Comparison of ENCODE assay signal across 10 cellular contexts in genomic region chr3:171269557-171269956, GRCh38.
DNase-seq lines count a peak whose midpoint lies in the region; ATAC-seq and TF ChIP-seq lines count a peak whose summit lies in the region.
"Had no signal": no experiment of that assay in that cellular context is flagged by ENCODE, and none has a peak within 500 bp of the region (broad histone marks: within the 10 kb centered on the region; RNA-seq: fewer than 3 reads in every experiment).

No MANE protein-coding gene starts in this region.

- no peaks in the 10 kb centered on the region for H3K79me2 ChIP-seq in MM.1S (ENCODE audit: low read length)

- DNase-seq in MM.1S, result peak; percentile 65
- DNase-seq in naive thymus-derived CD4-positive, alpha-beta T cell, result peak in 3 of 9 donors; percentile 34 to 50 (median 44)
- no peak for DNase-seq in D341Med (ENCODE audit: low spot score)
- DNase-seq in aorta, result no peak
- no peak for DNase-seq in 8988T
- DNase-seq: amniotic stem cell, NCI-H1417 treated with DMSO at 0.1 percent for 48 hours, Peyer's patch had no signal

- H4K20me1 ChIP-seq in MM.1S (ENCODE audit: insufficient read depth, low read length), result no peaks in the 10 kb centered on the region

- H3K4me2 ChIP-seq in MM.1S (ENCODE audit: low read depth, low read length), result peak overlapping the region; percentile 22

- H3K4me3 ChIP-seq in MM.1S (ENCODE audit: low read length) (no peak overlapping the region), aorta (ENCODE audit: low read length in 2 of 2) (no peak overlapping the region)
- peak overlapping the region; percentile 3 for H3K4me3 ChIP-seq in naive thymus-derived CD4-positive, alpha-beta T cell (ENCODE audit: low read length)
- H3K4me3 ChIP-seq: Peyer's patch had no signal

- H3K36me3 Mint-ChIP-seq in naive thymus-derived CD4-positive, alpha-beta T cell, result peaks cover 4 to 25% (median 11%) of the 10 kb centered on the region in 5 donors

- H3K27ac Mint-ChIP-seq in naive thymus-derived CD4-positive, alpha-beta T cell, result peak overlapping the region in 8 of 9 donors; percentile 65 to 93 (median 84)

- H3K9ac ChIP-seq in MM.1S (ENCODE audit: low read length), result no peak overlapping the region

- H3K9me3 ChIP-seq in MM.1S (replicated peaks; ENCODE audit: insufficient read depth, low read length) (no peaks in the 10 kb centered on the region), aorta (ENCODE audit: control insufficient read depth, low read length) (no peaks in the 10 kb centered on the region)
- no peaks in the 10 kb centered on the region for H3K9me3 ChIP-seq in naive thymus-derived CD4-positive, alpha-beta T cell (ENCODE audit: control insufficient read depth in 2 of 3, low read length in 3 of 3)
- H3K9me3 ChIP-seq: Peyer's patch had no signal

- peak; percentile 53 for ATAC-seq in GM18907 (IDR thresholded peaks at IDR 0.05; ENCODE audit: unreplicated experiment)
- ATAC-seq in GM21737 (IDR thresholded peaks at IDR 0.05; ENCODE audit: unreplicated experiment), result peak; percentile 48
- ATAC-seq in naive thymus-derived CD4-positive, alpha-beta T cell, result peak; percentile 76
- no peak for ATAC-seq in aorta (ENCODE audit: low FRiP score)

- no peak overlapping the region for H2AFZ ChIP-seq in MM.1S (ENCODE audit: low read length)

- POLR2A ChIA-PET in naive thymus-derived CD4-positive, alpha-beta T cell (lab: Charles Lee), result interaction anchor here (0.5 to 9.9 kb wide), 9 partner anchors 9 to 1254 kb away, joined by 3 to 99 read pairs (median 3); partner anchors contain the start of gene TNFSF10

- H3K27ac ChIP-seq in MM.1S (ENCODE audit: low read length) (no peak overlapping the region), aorta (ENCODE audit: low read depth in 1 of 2, low read length in 2 of 2) (no peak overlapping the region)
- peak overlapping the region; percentile 52 for H3K27ac ChIP-seq in naive thymus-derived CD4-positive, alpha-beta T cell (ENCODE audit: low read depth, low read length)
- H3K27ac ChIP-seq: Peyer's patch had no signal

- H3K36me3 ChIP-seq in MM.1S (replicated peaks; ENCODE audit: insufficient read depth, low read length) (no peaks in the 10 kb centered on the region), aorta (ENCODE audit: control insufficient read depth in 1 of 2, insufficient read depth in 2 of 2, low read length in 1 of 2) (no peaks in the 10 kb centered on the region)
- H3K36me3 ChIP-seq in naive thymus-derived CD4-positive, alpha-beta T cell (ENCODE audit: control insufficient read depth in 2 of 3, insufficient read depth in 3 of 3, low read length in 3 of 3), result no peaks in the 10 kb centered on the region
- H3K36me3 ChIP-seq: Peyer's patch had no signal

- H3K27me3 ChIP-seq in MM.1S (replicated peaks; ENCODE audit: insufficient read depth, low read length), result no peaks in the 10 kb centered on the region
- no peaks in the 10 kb centered on the region for H3K27me3 ChIP-seq in naive thymus-derived CD4-positive, alpha-beta T cell (ENCODE audit: control insufficient read depth in 2 of 2, insufficient read depth in 2 of 2, low read length in 2 of 2)
- no peaks in the 10 kb centered on the region for H3K27me3 ChIP-seq in aorta (ENCODE audit: control insufficient read depth in 1 of 2, insufficient read depth in 2 of 2, low read length in 1 of 2)
- H3K27me3 ChIP-seq: Peyer's patch had no signal

- intact Hi-C loops in naive thymus-derived CD4-positive, alpha-beta T cell (cut with micrococcal nuclease), result loop anchor here in 1 of 2 donors (1.0 to 5.0 kb wide), 2 partner anchors 17 to 77 kb away; no protein-coding TSS in a partner anchor
- intact Hi-C loops in aorta (cut with DNase I), result no loop called here

- no peaks in the 10 kb centered on the region for H3K27me3 Mint-ChIP-seq in naive thymus-derived CD4-positive, alpha-beta T cell

- H3K9me2 ChIP-seq in MM.1S (replicated peaks; ENCODE audit: insufficient read depth, low read length), result no peaks in the 10 kb centered on the region

- H3K9me3 Mint-ChIP-seq in naive thymus-derived CD4-positive, alpha-beta T cell, result peaks cover 0 to 12% (median 3%) of the 10 kb centered on the region in 11 donors

- CTCF ChIA-PET in naive thymus-derived CD4-positive, alpha-beta T cell (lab: Charles Lee), result interaction anchor here (0.8 to 1.4 kb wide), 4 partner anchors 10 to 76 kb away, joined by 3 to 8 read pairs (median 4); no protein-coding TSS in a partner anchor

- H3F3A ChIP-seq in MM.1S (ENCODE audit: insufficient read depth, low read length), result no peaks in the 10 kb centered on the region

- H3K4me1 Mint-ChIP-seq in naive thymus-derived CD4-positive, alpha-beta T cell, result peaks cover 43 to 95% (median 88%) of the 10 kb centered on the region in 7 donors

- TF ChIP-seq CTCF in MM.1S (IDR thresholded peaks at IDR 0.05; ENCODE audit: low read length), result no peak

- H3K4me1 ChIP-seq in MM.1S (ENCODE audit: low read length) (peaks cover 17% of the 10 kb centered on the region), aorta (ENCODE audit: control insufficient read depth in 1 of 2, insufficient read depth in 2 of 2, low read length in 2 of 2) (peaks cover 7 to 16% of the 10 kb centered on the region in 2 donors)
- H3K4me1 ChIP-seq in naive thymus-derived CD4-positive, alpha-beta T cell (ENCODE audit: control insufficient read depth in 2 of 2, insufficient read depth in 2 of 2, low read length in 2 of 2), result peaks cover 32 to 44% of the 10 kb centered on the region in 2 donors

- H3K4me3 Mint-ChIP-seq in naive thymus-derived CD4-positive, alpha-beta T cell, result peak overlapping the region; percentile 13 to 85 (median 60)
